In genomic region chr19:45607071-45608029, GRCh38 we compare ENCODE assay signal across 8 cellular contexts. TPM values are rescaled to one million over a fixed set of nuclear protein-coding genes. Genes with fewer than 3 reads are reported as not detected.
DNase-seq lines count a peak whose midpoint lies in the region; ATAC-seq, FAIRE-seq and TF ChIP-seq lines count a peak whose summit lies in the region.

No MANE protein-coding gene starts in this region.

- H3K4me2 ChIP-seq in keratinocyte (ENCODE audit: control insufficient read depth, extremely low read depth, insufficient read depth, low read depth, low read length): peak overlapping the region; percentile 8
- H3K4me2 ChIP-seq in smooth muscle cell: peak overlapping the region; percentile 84

- H3K4me1 Mint-ChIP-seq in chondrocyte (ENCODE audit: low read depth): peaks cover 9% of the 10 kb centered on the region

- DNase-seq in GF-D8 (lab: John Stamatoyannopoulos, UW): peak; percentile 12
- DNase-seq in NCI-H1092 (lab: John Stamatoyannopoulos, UW): peak; percentile 9
- peak; percentile 75 for DNase-seq in WERI-Rb-1
- DNase-seq in chondrocyte (ENCODE audit: low spot score): no peak
- no peak for DNase-seq in keratinocyte (ENCODE audit: low read depth, low spot score)
- peak; percentile 44 for DNase-seq in smooth muscle cell (lab: John Stamatoyannopoulos, UW; ENCODE audit: unreplicated experiment)

- H3K79me2 ChIP-seq in keratinocyte (ENCODE audit: control insufficient read depth, insufficient read depth, low read length): no peaks in the 10 kb centered on the region
- no peaks in the 10 kb centered on the region for H3K79me2 ChIP-seq in smooth muscle cell (ENCODE audit: low read depth)

- H2AFZ ChIP-seq in keratinocyte (ENCODE audit: control insufficient read depth, low read length): peak overlapping the region; percentile 68
- peak overlapping the region; percentile 74 for H2AFZ ChIP-seq in smooth muscle cell (ENCODE audit: low read depth)

- peaks cover 14% of the 10 kb centered on the region for H3K36me3 Mint-ChIP-seq in chondrocyte (ENCODE audit: low read depth)

- TF ChIP-seq CTCF in WERI-Rb-1 (IDR thresholded peaks at IDR 0.05; ENCODE audit: low read depth, low read length) (peak; percentile 80), chondrocyte (IDR thresholded peaks at IDR 0.05) (peak; percentile 90), keratinocyte (optimal IDR thresholded peaks at IDR 0.05 in 1 of 3, IDR thresholded peaks at IDR 0.05 in 1 of 3, conservative IDR thresholded peaks at IDR 0.05 in 1 of 3; ENCODE audit: extremely low read depth in 1 of 3, insufficient read depth in 2 of 3, low read length in 3 of 3) (peak; percentile 81 to 91 (median 89)), smooth muscle cell (IDR thresholded peaks at IDR 0.05; ENCODE audit: borderline replicate concordance, insufficient read depth, poor library complexity, severe bottlenecking) (peak; percentile 85)

- peak; percentile 39 for FAIRE-seq in keratinocyte (lab: Jason Lieb, UNC)

- H3K9me3 Mint-ChIP-seq in chondrocyte (ENCODE audit: low read depth): no peaks in the 10 kb centered on the region

- no peak for ATAC-seq in HG03095 (IDR thresholded peaks at IDR 0.05; ENCODE audit: unreplicated experiment)
- no peak for ATAC-seq in HG03571 (IDR thresholded peaks at IDR 0.05; ENCODE audit: unreplicated experiment)

- peak overlapping the region; percentile 45 for H3K27ac Mint-ChIP-seq in chondrocyte (ENCODE audit: unreplicated experiment)

- H3K4me3 ChIP-seq in WERI-Rb-1 (ENCODE audit: low read depth, low read length): peak overlapping the region; percentile 32
- peak overlapping the region in 1 of 3 experiments; percentile 31 for H3K4me3 ChIP-seq in keratinocyte (ENCODE audit: control insufficient read depth in 2 of 3, extremely low read depth in 1 of 3, insufficient read depth in 2 of 3, low read depth in 1 of 3, low read length in 3 of 3)
- H3K4me3 ChIP-seq in smooth muscle cell: peak overlapping the region; percentile 33

- H3K9ac ChIP-seq in keratinocyte (ENCODE audit: control insufficient read depth, extremely low read depth, insufficient read depth, low read length) (peak overlapping the region; percentile 33), smooth muscle cell (ENCODE audit: low read depth) (no peak overlapping the region)

- H3K9me3 ChIP-seq in WERI-Rb-1 (ENCODE audit: severe bottlenecking): no peaks in the 10 kb centered on the region
- no peaks in the 10 kb centered on the region for H3K9me3 ChIP-seq in keratinocyte (ENCODE audit: control insufficient read depth, low read depth, low read length)
- H3K9me3 ChIP-seq in smooth muscle cell (replicated peaks; ENCODE audit: low read depth): no peaks in the 10 kb centered on the region

- H3K27ac ChIP-seq in WERI-Rb-1 (no peak overlapping the region), keratinocyte (ENCODE audit: control insufficient read depth, insufficient read depth, low read length) (no peak overlapping the region), smooth muscle cell (ENCODE audit: low read depth) (no peak overlapping the region)

- H3K27me3 ChIP-seq in WERI-Rb-1 (ENCODE audit: insufficient read depth, low read depth, severe bottlenecking) (peaks cover 10% of the 10 kb centered on the region), keratinocyte (ENCODE audit: control insufficient read depth, extremely low read depth, insufficient read depth, low read length) (peaks cover 2% of the 10 kb centered on the region), smooth muscle cell (ENCODE audit: low read depth) (peaks cover 8% of the 10 kb centered on the region)

- dilution Hi-C loops in keratinocyte (cut with MboI; ENCODE audit: extremely low pct_ligation_motif_present, low sequenced_read_pairs): no loop called here

- no peaks in the 10 kb centered on the region for H3K9me1 ChIP-seq in keratinocyte (ENCODE audit: control insufficient read depth, extremely low read depth, insufficient read depth, low read length)

- H3K36me3 ChIP-seq in WERI-Rb-1: no peaks in the 10 kb centered on the region
- peaks cover 6 to 11% of the 10 kb centered on the region in 2 experiments for H3K36me3 ChIP-seq in keratinocyte (ENCODE audit: control insufficient read depth in 2 of 2, extremely low read depth in 1 of 2, insufficient read depth in 2 of 2, low read length in 2 of 2)
- no peaks in the 10 kb centered on the region for H3K36me3 ChIP-seq in smooth muscle cell (ENCODE audit: low read depth)

- 16% methylated on average over 28 of the region's 28 CpGs for WGBS in smooth muscle cell (ENCODE audit: low lambda C conversion rate)

- peaks cover 7% of the 10 kb centered on the region for H3K27me3 Mint-ChIP-seq in chondrocyte (ENCODE audit: low read depth)

- no peaks in the 10 kb centered on the region for H3F3A ChIP-seq in smooth muscle cell (ENCODE audit: low read depth)

- H3K4me3 Mint-ChIP-seq in chondrocyte (ENCODE audit: unreplicated experiment): peak overlapping the region; percentile 55

- H3K4me1 ChIP-seq in keratinocyte (ENCODE audit: control insufficient read depth, extremely low read depth, insufficient read depth, low read length): peaks cover 8% of the 10 kb centered on the region
- no peaks in the 10 kb centered on the region for H3K4me1 ChIP-seq in smooth muscle cell (ENCODE audit: low read depth)

- H4K20me1 ChIP-seq in keratinocyte (ENCODE audit: control insufficient read depth, extremely low read depth, insufficient read depth, low read length): no peaks in the 10 kb centered on the region
- no peaks in the 10 kb centered on the region for H4K20me1 ChIP-seq in smooth muscle cell (ENCODE audit: low read depth)

RNA-seq across cellular contexts. Expression of gene GPR4, which starts 5.3 kb away (rescaled TPM):
- total RNA-seq in chondrocyte: not detected in 3 replicates
- polyA plus RNA-seq in keratinocyte: 0.13 to 0.14 TPM in 2 of 3 replicates, not detected in the other
- not detected for polyA plus RNA-seq in keratinocyte (2011; ENCODE audit: low read depth)
- 0.03 TPM in 1 of 2 replicates, not detected in the other for polyA plus RNA-seq in keratinocyte (2011; cell fraction: cytosol; rRNA removed)
- polyA plus RNA-seq in keratinocyte (2011; cell fraction: nucleus; rRNA removed): 0.40 TPM in 1 of 2 replicates, not detected in the other
- polyA plus RNA-seq in keratinocyte (2012; ENCODE audit: low replicate concordance): 0.04 TPM in 1 of 2 replicates, not detected in the other
- polyA minus RNA-seq in keratinocyte: 0.07 TPM in 1 of 3 replicates, not detected in the others
- polyA minus RNA-seq in keratinocyte (2011; cell fraction: cytosol; rRNA and poly(A)+ RNA removed): not detected
- polyA minus RNA-seq in keratinocyte (2011; cell fraction: nucleus; rRNA and poly(A)+ RNA removed): not detected in 2 replicates
- total RNA-seq in smooth muscle cell: not detected in 2 replicates
- polyA plus RNA-seq in smooth muscle cell: 0.31 TPM in 1 of 2 replicates, not detected in the other

RNA-seq across cellular contexts. Expression of gene OPA3, which starts 22.7 kb away (rescaled TPM):
- total RNA-seq in chondrocyte (14.8 to 19.8 TPM (median 14.8 TPM) in 3 replicates), smooth muscle cell (6.2 and 8.8 TPM in 2 replicates)
- polyA plus RNA-seq in keratinocyte (11.9 to 16.5 TPM (median 16.5 TPM) in 3 replicates), smooth muscle cell (10.3 and 13.3 TPM in 2 replicates)
- polyA plus RNA-seq in keratinocyte (2011; ENCODE audit: low read depth): 1.5 TPM
- polyA plus RNA-seq in keratinocyte (2011; cell fraction: cytosol; rRNA removed): 17.6 and 18.3 TPM in 2 replicates
- 16.5 and 23.5 TPM in 2 replicates for polyA plus RNA-seq in keratinocyte (2011; cell fraction: nucleus; rRNA removed)
- 5.5 and 11.4 TPM in 2 replicates for polyA plus RNA-seq in keratinocyte (2012; ENCODE audit: low replicate concordance)
- polyA minus RNA-seq in keratinocyte: 14.4 to 24.5 TPM (median 20.5 TPM) in 3 replicates
- 9.2 TPM for polyA minus RNA-seq in keratinocyte (2011; cell fraction: cytosol; rRNA and poly(A)+ RNA removed)
- polyA minus RNA-seq in keratinocyte (2011; cell fraction: nucleus; rRNA and poly(A)+ RNA removed): 5.6 and 10.1 TPM in 2 replicates

RNA-seq across cellular contexts. Expression of gene EML2, which starts 31.8 kb away (rescaled TPM):
- total RNA-seq in chondrocyte (20.5 to 28.3 TPM (median 22.4 TPM) in 3 replicates), smooth muscle cell (7.7 and 15.6 TPM in 2 replicates)
- polyA plus RNA-seq in keratinocyte (35.4 to 43.4 TPM (median 41.8 TPM) in 3 replicates), smooth muscle cell (19.0 and 20.8 TPM in 2 replicates)
- 28.3 TPM for polyA plus RNA-seq in keratinocyte (2011; ENCODE audit: low read depth)
- 29.3 and 42.9 TPM in 2 replicates for polyA plus RNA-seq in keratinocyte (2011; cell fraction: cytosol; rRNA removed)
- polyA plus RNA-seq in keratinocyte (2011; cell fraction: nucleus; rRNA removed): 134 and 138 TPM in 2 replicates
- 65.7 and 69.9 TPM in 2 replicates for polyA plus RNA-seq in keratinocyte (2012; ENCODE audit: low replicate concordance)
- polyA minus RNA-seq in keratinocyte: 48.2 to 87.1 TPM (median 56.6 TPM) in 3 replicates
- polyA minus RNA-seq in keratinocyte (2011; cell fraction: cytosol; rRNA and poly(A)+ RNA removed): 85.9 TPM
- polyA minus RNA-seq in keratinocyte (2011; cell fraction: nucleus; rRNA and poly(A)+ RNA removed): 38.8 and 46.1 TPM in 2 replicates

Comparison
In these comparisons a context has a peak if more than half of its experiments do, and no peak if none do; other contexts are left out.
1. DNase-seq: peak in GF-D8 (single experiment), NCI-H1092 (single experiment), WERI-Rb-1 (single experiment) and smooth muscle cell (single experiment); none in chondrocyte (single experiment) and keratinocyte (single experiment).
2. Peak in every context shown above with its lines, with median percentiles within 50 percentile points of each other: CTCF ChIP-seq.